10 cellular contexts compared by ENCODE assay signal in genomic region chr3:119703900-119704531, GRCh38. TPM values are rescaled to one million over a fixed set of nuclear protein-coding genes. Genes with fewer than 3 reads are reported as not detected.
DNase-seq lines count a peak whose midpoint lies in the region; ATAC-seq and TF ChIP-seq lines count a peak whose summit lies in the region.
"Had no signal": no experiment of that assay in that cellular context is flagged by ENCODE, and none has a peak within 500 bp of the region (broad histone marks: within the 10 kb centered on the region; RNA-seq: fewer than 3 reads in every experiment).

No MANE protein-coding gene starts in this region.

- intact Hi-C loops in activated B cell treated with CpG ODN at 0.5 μM for 24 hours (cut with micrococcal nuclease) = loop anchor here (1.0 to 5.0 kb wide), 3 partner anchors 241 to 643 kb away; partner anchors contain the start of genes LRRC58 and TMEM39A

- H3K36me3 Mint-ChIP-seq in activated B cell treated with CpG ODN at 0.5 μM for 24 hours (ENCODE audit: low read depth) = no peaks in the 10 kb centered on the region

- peaks cover 5% of the 10 kb centered on the region for H3K9me3 Mint-ChIP-seq in activated B cell treated with CpG ODN at 0.5 μM for 24 hours

- no peaks in the 10 kb centered on the region for H3K9me3 ChIP-seq in iPS-20b (ENCODE audit: insufficient read depth, low read depth, low read length)

- no peaks in the 10 kb centered on the region for H3K27me3 Mint-ChIP-seq in activated B cell treated with CpG ODN at 0.5 μM for 24 hours

- ATAC-seq in activated B cell treated with CpG ODN at 0.5 μM for 24 hours (ENCODE audit: low read depth) (no peak), GM19351 (IDR thresholded peaks at IDR 0.05; ENCODE audit: unreplicated experiment) (no peak), GM21360 (IDR thresholded peaks at IDR 0.05; ENCODE audit: unreplicated experiment) (no peak)

- CTCF ChIA-PET in activated B cell treated with CpG ODN at 0.5 μM for 24 hours (lab: Charles Lee) = interaction anchor here (0.9 to 1.6 kb wide), 3 partner anchors 9 to 558 kb away, joined by 3 to 6 read pairs (median 4); partner anchors contain the start of gene TEX55

- DNase-seq in NCI-H146 (lab: John Stamatoyannopoulos, UW) = peak; percentile 28
- no peak for DNase-seq in NCI-H146 treated with DMSO at 0.1 percent for 48 hours (lab: John Stamatoyannopoulos, UW; ENCODE audit: unreplicated experiment)
- DNase-seq in activated B cell treated with CpG ODN at 0.5 μM for 24 hours = no peak
- DNase-seq in retina = peak; percentile 36
- DNase-seq in SHP77 treated with DMSO at 0.1 percent for 48 hours (lab: John Stamatoyannopoulos, UW) = no peak
- DNase-seq: NCI-H82 had no signal

- H3K4me1 ChIP-seq in iPS-20b (ENCODE audit: insufficient read depth, low read length) = peaks cover 4% of the 10 kb centered on the region; the same call in 1 of the 2 replicates

- no peaks in the 10 kb centered on the region for H3K36me3 ChIP-seq in iPS-20b (ENCODE audit: insufficient read depth, low read depth, low read length)

- H3K27me3 ChIP-seq in iPS-20b (ENCODE audit: insufficient read depth, low read length) = peaks cover 15% of the 10 kb centered on the region

- no peak overlapping the region for H3K27ac ChIP-seq in iPS-20b (ENCODE audit: low read length)

- no peak overlapping the region for H3K27ac Mint-ChIP-seq in activated B cell treated with CpG ODN at 0.5 μM for 24 hours

- H3K4me1 Mint-ChIP-seq in activated B cell treated with CpG ODN at 0.5 μM for 24 hours = peaks cover 48% of the 10 kb centered on the region

- POLR2A ChIA-PET in activated B cell treated with CpG ODN at 0.5 μM for 24 hours (lab: Charles Lee) = interaction anchor here (1.3 kb wide), 1 partner anchor 206 kb away, joined by 6 read pairs; the partner anchor contains the start of gene TIMMDC1

- H3K4me3 Mint-ChIP-seq in activated B cell treated with CpG ODN at 0.5 μM for 24 hours = peak overlapping the region; percentile 86

- peak overlapping the region; percentile 80 for H3K4me3 ChIP-seq in iPS-20b (ENCODE audit: low read length)

- TF ChIP-seq CTCF in activated B cell treated with CpG ODN at 0.5 μM for 24 hours (IDR thresholded peaks at IDR 0.05) = no peak

- peak overlapping the region; percentile 46; the same call in 1 of the 2 replicates for H3K9ac ChIP-seq in iPS-20b (ENCODE audit: low read depth, low read length)

RNA-seq across cellular contexts. Expression of gene CFAP91, which starts 1.2 kb away (rescaled TPM):
- 8.5 and 12.9 TPM in 2 replicates for total RNA-seq in activated B cell treated with CpG ODN at 0.5 μM for 24 hours

RNA-seq across cellular contexts. Expression of gene COX17, which starts 26.8 kb away (rescaled TPM):
- 58.8 and 58.9 TPM in 2 replicates for total RNA-seq in activated B cell treated with CpG ODN at 0.5 μM for 24 hours

RNA-seq across cellular contexts. Expression of gene POPDC2, which starts 43.6 kb away (rescaled TPM):
- 5.5 and 6.7 TPM in 2 replicates for total RNA-seq in activated B cell treated with CpG ODN at 0.5 μM for 24 hours
- total RNA-seq: A172 had no signal

Comparison
In these comparisons a context has a peak if more than half of its experiments do, and no peak if none do; other contexts are left out.
1. DNase-seq: peak in NCI-H146 (single experiment) and retina (single experiment); none in NCI-H146 treated with DMSO at 0.1 percent for 48 hours (single experiment), activated B cell treated with CpG ODN at 0.5 μM for 24 hours (single experiment) and SHP77 treated with DMSO at 0.1 percent for 48 hours (single experiment).